11 cellular contexts compared by ENCODE assay signal in the genomic region with DNA sequence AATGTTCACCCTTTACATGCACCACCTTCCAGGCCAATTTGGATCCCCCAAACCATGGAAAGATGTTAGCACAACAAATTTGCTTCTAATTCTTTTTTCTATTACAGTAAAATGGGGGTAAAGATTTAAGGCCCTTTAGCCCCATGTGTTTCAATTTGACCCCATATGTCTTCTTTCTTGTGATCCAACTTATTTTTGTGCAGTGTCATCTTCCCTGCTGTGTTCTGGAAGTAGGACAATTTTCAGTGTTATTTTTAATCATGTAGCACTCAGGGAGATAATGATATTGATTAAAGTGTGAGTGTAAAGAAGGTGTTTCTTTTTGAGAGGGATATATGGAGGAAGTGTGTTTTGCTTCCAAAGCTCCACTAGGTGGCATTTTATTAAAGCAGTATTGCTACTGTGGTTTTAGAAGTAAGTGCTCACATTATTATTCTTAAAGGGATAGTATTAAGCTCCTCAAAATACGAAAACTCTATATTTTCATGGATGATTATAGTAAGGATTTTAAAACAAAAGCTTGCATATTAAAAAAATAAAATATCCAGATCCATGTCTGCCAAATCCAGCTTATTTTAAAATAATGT.
A peak's percentile ranks its signal among the peaks of the same experiment; 100 is the strongest.
DNase-seq lines count a peak whose midpoint lies in the region; ATAC-seq, FAIRE-seq and TF ChIP-seq lines count a peak whose summit lies in the region.
"Had no signal": no experiment of that assay in that cellular context is flagged by ENCODE, and none has a peak within 500 bp of the region (broad histone marks: within the 10 kb centered on the region; RNA-seq: fewer than 3 reads in every experiment).

No MANE protein-coding gene starts in this region.

- FAIRE-seq in GM12878 (lab: Jason Lieb, UNC) (peak; percentile 35), small intestine (lab: Jason Lieb, UNC) (no peak)

- WGBS in GM12878 (ENCODE audit: insufficient coverage, insufficient replicate concordance, low lambda C conversion rate, missing lambda C conversion rate), result 0% methylated on average over 1 of the region's 1 CpG
- WGBS in small intestine, 3 donors, result 71 to 73% (median 72%) methylated on average over 1 of the region's 1 CpG

- no peaks in the 10 kb centered on the region for H3K27me3 ChIP-seq in GM12878 (replicated peaks in 1 of 2; ENCODE audit: control insufficient read depth in 2 of 2, insufficient read depth in 2 of 2, low read length in 1 of 2)
- H3K27me3 ChIP-seq in small intestine (ENCODE audit: control insufficient read depth in 2 of 2, insufficient read depth in 2 of 2, low read length in 2 of 2), result no peaks in the 10 kb centered on the region
- H3K27me3 ChIP-seq: BLaER1, vagina had no signal

- TF ChIP-seq CTCF in GM12878 (IDR thresholded peaks at IDR 0.05 in 2 of 3, conservative IDR thresholded peaks at IDR 0.05 in 1 of 3; ENCODE audit: control insufficient read depth in 2 of 3, extremely low read depth in 1 of 3, insufficient read depth in 1 of 3, low read depth in 3 of 3, low read length in 3 of 3), result peak; percentile 13 to 38 (median 34); a peak in 3 of 6 replicates

- H3K9me3 ChIP-seq in GM12878 (replicated peaks; ENCODE audit: control insufficient read depth, insufficient read depth, low read length) (no peaks in the 10 kb centered on the region), small intestine (ENCODE audit: control insufficient read depth, low read depth) (no peaks in the 10 kb centered on the region)
- H3K9me3 ChIP-seq: BLaER1, vagina had no signal

- POLR2A ChIA-PET in GM12878 (lab: Charles Lee), result no interaction called here
- POLR2A ChIA-PET in activated CD8-positive, alpha-beta T cell treated with anti-CD3 and anti-CD28 coated beads, Interleukin-2, amount 10 ng/mL, durations not matched to agents 7 days and 5 days (lab: Charles Lee), result no interaction called here

- H3K4me2 ChIP-seq in GM12878 (ENCODE audit: control insufficient read depth, insufficient read depth), result no peak overlapping the region
- H3K4me2 ChIP-seq: BLaER1 had no signal

- peak; percentile 70 for TF ChIP-seq RAD21 in GM12878 (IDR thresholded peaks at IDR 0.05; ENCODE audit: insufficient read depth, low read depth, low read length)

- SMC1A ChIA-PET in GM12878 (lab: Charles Lee; ENCODE audit: uncharacterized antibody, unreplicated experiment), result interaction anchor here (0.6 to 0.9 kb wide), 2 partner anchors 8 to 73 kb away, joined by 3 to 4 read pairs; no protein-coding TSS in a partner anchor

- no peak for TF ChIP-seq POLR2A in GM12878 (IDR thresholded peaks at IDR 0.05; ENCODE audit: low read depth, low read length)

- H3K4me3 ChIP-seq in GM12878 (no peak overlapping the region), small intestine (ENCODE audit: low read depth in 1 of 2, low read length in 2 of 2) (no peak overlapping the region)
- H3K4me3 ChIP-seq: BLaER1, vagina had no signal

- no peak for TF ChIP-seq EP300 in GM12878 (IDR thresholded peaks at IDR 0.05; ENCODE audit: borderline replicate concordance in 1 of 2, control insufficient read depth in 1 of 2, low read depth in 2 of 2, low read length in 2 of 2)

- BruUV-seq in GM12878 (replicated peaks; lab: Mats Ljungman, UMichigan), result no TSS peak

- H4K20me1 ChIP-seq in GM12878 (ENCODE audit: control insufficient read depth, insufficient read depth), result no peaks in the 10 kb centered on the region
- H4K20me1 ChIP-seq: BLaER1 had no signal

- H3K36me3 Mint-ChIP-seq in activated T-cell treated with anti-CD3 and anti-CD28 coated beads, Interleukin-2, amount 50 U/mL, for 24 hours (ENCODE audit: low read depth), result no peaks in the 10 kb centered on the region
- H3K36me3 Mint-ChIP-seq in activated CD8-positive, alpha-beta T cell treated with anti-CD3 and anti-CD28 coated beads, Interleukin-2, amount 10 ng/mL, durations not matched to agents 7 days and 5 days (ENCODE audit: low read depth), result no peaks in the 10 kb centered on the region

- peak; percentile 61 for ATAC-seq in GM12878
- ATAC-seq in activated CD8-positive, alpha-beta T cell treated with anti-CD3 and anti-CD28 coated beads, Interleukin-2, amount 10 ng/mL, durations not matched to agents 7 days and 5 days, result no peak

- H3K9ac ChIP-seq in GM12878 (ENCODE audit: control insufficient read depth, insufficient read depth, low read length), result no peak overlapping the region
- H3K9ac ChIP-seq: BLaER1 had no signal

- DNase-seq in SIG-M5 treated with dmso at 0.1 percent for 504 hours (lab: John Stamatoyannopoulos, UW; ENCODE audit: unreplicated experiment), result peak; percentile 32
- DNase-seq in SIG-M5 (lab: John Stamatoyannopoulos, UW), result no peak
- DNase-seq in LHCN-M2 (ENCODE audit: low read depth), result peak; percentile 42
- DNase-seq in GM12878 (ENCODE audit: low read depth, low spot score), result no peak
- peak; percentile 9 for DNase-seq in small intestine
- no peak for DNase-seq in DMS79 (lab: John Stamatoyannopoulos, UW)
- DNase-seq in activated T-cell treated with anti-CD3 and anti-CD28 coated beads, Interleukin-2, amount 50 U/mL, for 24 hours, result no peak
- no peak for DNase-seq in activated CD8-positive, alpha-beta T cell treated with anti-CD3 and anti-CD28 coated beads, Interleukin-2, amount 10 ng/mL, durations not matched to agents 7 days and 5 days
- DNase-seq: activated naive CD4-positive, alpha-beta T cell treated with Interleukin-2 at 50 U/mL for 16 hours had no signal

- no peaks in the 10 kb centered on the region for H3K36me3 ChIP-seq in GM12878 (ENCODE audit: control insufficient read depth in 2 of 2, insufficient read depth in 2 of 2, low read length in 1 of 2)
- no peaks in the 10 kb centered on the region for H3K36me3 ChIP-seq in small intestine (ENCODE audit: control insufficient read depth in 2 of 2, insufficient read depth in 2 of 2, low read length in 2 of 2)
- H3K36me3 ChIP-seq: BLaER1, vagina had no signal

- RAD21 ChIA-PET in GM12878 (lab: Charles Lee; ENCODE audit: unreplicated experiment), result interaction anchor here (1.0 to 1.1 kb wide), 2 partner anchors 8 to 463 kb away, joined by 3 read pairs; no protein-coding TSS in a partner anchor

- H3K79me2 ChIP-seq in GM12878 (ENCODE audit: control insufficient read depth, insufficient read depth, low read length), result no peaks in the 10 kb centered on the region

- H3K27ac Mint-ChIP-seq in activated T-cell treated with anti-CD3 and anti-CD28 coated beads, Interleukin-2, amount 50 U/mL, for 24 hours, result no peak overlapping the region
- H3K27ac Mint-ChIP-seq in activated CD8-positive, alpha-beta T cell treated with anti-CD3 and anti-CD28 coated beads, Interleukin-2, amount 10 ng/mL, durations not matched to agents 7 days and 5 days, result no peak overlapping the region

- H3K4me1 Mint-ChIP-seq in activated T-cell treated with anti-CD3 and anti-CD28 coated beads, Interleukin-2, amount 50 U/mL, for 24 hours (ENCODE audit: low read depth), result no peaks in the 10 kb centered on the region
- H3K4me1 Mint-ChIP-seq in activated CD8-positive, alpha-beta T cell treated with anti-CD3 and anti-CD28 coated beads, Interleukin-2, amount 10 ng/mL, durations not matched to agents 7 days and 5 days (ENCODE audit: low read depth), result no peaks in the 10 kb centered on the region

- H3K27ac ChIP-seq in GM12878 (ENCODE audit: control insufficient read depth, insufficient read depth), result no peak overlapping the region
- H3K27ac ChIP-seq in small intestine (ENCODE audit: low read depth in 1 of 2, low read length in 1 of 2), result no peak overlapping the region
- H3K27ac ChIP-seq: BLaER1, vagina had no signal

- no peaks in the 10 kb centered on the region for H3K9me3 Mint-ChIP-seq in activated T-cell treated with anti-CD3 and anti-CD28 coated beads, Interleukin-2, amount 50 U/mL, for 24 hours
- no peaks in the 10 kb centered on the region for H3K9me3 Mint-ChIP-seq in activated CD8-positive, alpha-beta T cell treated with anti-CD3 and anti-CD28 coated beads, Interleukin-2, amount 10 ng/mL, durations not matched to agents 7 days and 5 days (ENCODE audit: insufficient read depth)

- intact Hi-C loops in GM12878 (cut with micrococcal nuclease; ENCODE audit: unreplicated experiment), result loop anchor here (5.0 kb wide), 1 partner anchor 412 kb away; no protein-coding TSS in a partner anchor

- in situ Hi-C loops in GM12878 (cut with MboI), result no loop called here

- no peak overlapping the region for H3K4me3 Mint-ChIP-seq in activated T-cell treated with anti-CD3 and anti-CD28 coated beads, Interleukin-2, amount 50 U/mL, for 24 hours
- H3K4me3 Mint-ChIP-seq in activated CD8-positive, alpha-beta T cell treated with anti-CD3 and anti-CD28 coated beads, Interleukin-2, amount 10 ng/mL, durations not matched to agents 7 days and 5 days, result no peak overlapping the region

- H3K4me1 ChIP-seq in GM12878 (ENCODE audit: control insufficient read depth, insufficient read depth, low read length), result no peaks in the 10 kb centered on the region
- no peaks in the 10 kb centered on the region for H3K4me1 ChIP-seq in small intestine (ENCODE audit: control insufficient read depth in 2 of 2, insufficient read depth in 1 of 2, low read depth in 1 of 2, low read length in 1 of 2)
- H3K4me1 ChIP-seq: BLaER1, vagina had no signal

- H3K27me3 Mint-ChIP-seq in activated T-cell treated with anti-CD3 and anti-CD28 coated beads, Interleukin-2, amount 50 U/mL, for 24 hours, result peaks cover 13% of the 10 kb centered on the region
- no peaks in the 10 kb centered on the region for H3K27me3 Mint-ChIP-seq in activated CD8-positive, alpha-beta T cell treated with anti-CD3 and anti-CD28 coated beads, Interleukin-2, amount 10 ng/mL, durations not matched to agents 7 days and 5 days (ENCODE audit: low read depth)

- H2AFZ ChIP-seq in GM12878 (ENCODE audit: control insufficient read depth, low read depth, low read length), result no peak overlapping the region

- CTCF ChIA-PET in GM12878 (lab: Yijun Ruan, JAX), result interaction anchor here (0.6 to 1.7 kb wide), 6 partner anchors 8 to 532 kb away, joined by 3 to 4 read pairs (median 3); no protein-coding TSS in a partner anchor
- CTCF ChIA-PET in activated CD8-positive, alpha-beta T cell treated with anti-CD3 and anti-CD28 coated beads, Interleukin-2, amount 10 ng/mL, durations not matched to agents 7 days and 5 days (lab: Charles Lee), result no interaction called here

TF ChIP-seq in GM12878, 131 proteins besides CTCF, POLR2A, EP300 and RAD21:
- TF ChIP-seq SMC3 (IDR thresholded peaks at IDR 0.05; ENCODE audit: borderline replicate concordance, low read length), result peak; percentile 47; the same call in 1 of the 2 replicates
- TF ChIP-seq RUNX3 (IDR thresholded peaks at IDR 0.05; ENCODE audit: low read length), result peak; percentile 68
- TF ChIP-seq, protein P1, sequence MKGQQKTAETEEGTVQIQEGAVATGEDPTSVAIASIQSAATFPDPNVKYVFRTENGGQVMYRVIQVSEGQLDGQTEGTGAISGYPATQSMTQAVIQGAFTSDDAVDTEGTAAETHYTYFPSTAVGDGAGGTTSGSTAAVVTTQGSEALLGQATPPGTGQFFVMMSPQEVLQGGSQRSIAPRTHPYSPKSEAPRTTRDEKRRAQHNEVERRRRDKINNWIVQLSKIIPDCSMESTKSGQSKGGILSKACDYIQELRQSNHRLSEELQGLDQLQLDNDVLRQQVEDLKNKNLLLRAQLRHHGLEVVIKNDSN (IDR thresholded peaks at IDR 0.05; ENCODE audit: borderline replicate concordance, extremely low read length, insufficient read depth, low read depth, low read length), result no peak

Comparison
In these comparisons a context has a peak if more than half of its experiments do, and no peak if none do; other contexts are left out.
1. DNase-seq: peak in SIG-M5 treated with dmso at 0.1 percent for 504 hours (single experiment), LHCN-M2 (single experiment) and small intestine (single experiment); none in SIG-M5 (single experiment), GM12878 (single experiment), DMS79 (single experiment), activated T-cell treated with anti-CD3 and anti-CD28 coated beads, Interleukin-2, amount 50 U/mL, for 24 hours (single experiment) and activated CD8-positive, alpha-beta T cell treated with anti-CD3 and anti-CD28 coated beads, Interleukin-2, amount 10 ng/mL, durations not matched to agents 7 days and 5 days (single experiment).